24 cellular contexts compared by ENCODE assay signal in the genomic region with DNA sequence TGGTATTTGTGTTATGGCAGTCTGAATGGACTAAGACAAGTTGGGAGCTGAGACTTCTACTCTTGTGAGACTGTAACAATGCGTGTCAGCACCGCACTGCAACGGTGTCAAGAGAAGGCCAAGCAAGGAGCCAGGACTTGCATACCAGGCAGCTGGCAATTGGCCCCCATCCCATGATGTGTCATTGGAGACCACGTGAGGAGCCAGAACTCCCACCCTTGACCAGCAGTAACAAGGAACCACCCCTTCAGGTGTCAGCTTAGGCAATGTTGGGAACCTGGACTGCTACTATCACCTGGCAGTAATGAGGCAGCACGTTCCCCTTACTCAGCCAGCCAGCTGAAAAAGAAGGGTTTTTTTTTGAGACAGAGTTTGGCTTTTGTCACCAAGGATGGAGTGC. TPM values are rescaled to one million over a fixed set of nuclear protein-coding genes. Genes with fewer than 3 reads are reported as not detected.
"Had no signal": no experiment of that assay in that cellular context is flagged by ENCODE, and none has a peak within 500 bp of the region (broad histone marks: within the 10 kb centered on the region; RNA-seq: fewer than 3 reads in every experiment).

No MANE protein-coding gene starts in this region.

- H3K4me1 ChIP-seq: SJSA1 had no signal

- H3K27ac ChIP-seq: HL-60, SJSA1, SK-N-MC had no signal

- H3K27me3 ChIP-seq: SJSA1 had no signal

- FAIRE-seq: HTR-8/SVneo, RCC 7860 had no signal

- H3K36me3 ChIP-seq: SJSA1 had no signal

- DNase-seq: KBM-7, NCI-H1092, NCI-H1105 treated with DMSO at 0.1 percent for 48 hours, NCI-H1436, NCI-H187, NCI-H2029, NCI-H2081 treated with DMSO at 0.1 percent for 48 hours, NCI-H2171, NCI-H226, NCI-H446, NCI-H510A, NCI-H524 treated with DMSO at 0.1 percent for 48 hours, NCI-H69, NCI-H774, Right ventricle myocardium superior, RPMI8226, SIG-M5 had no signal

- H3K4me3 ChIP-seq: SJSA1, SK-N-MC had no signal

RNA-seq across cellular contexts. Expression of a gene that starts 51.5 kb away (rescaled TPM):
- total RNA-seq: LHCN-M2, MCF 10A, Right ventricle myocardium superior, SJSA1 had no signal
